ENCODE assay signal across 10 cellular contexts in the genomic region with DNA sequence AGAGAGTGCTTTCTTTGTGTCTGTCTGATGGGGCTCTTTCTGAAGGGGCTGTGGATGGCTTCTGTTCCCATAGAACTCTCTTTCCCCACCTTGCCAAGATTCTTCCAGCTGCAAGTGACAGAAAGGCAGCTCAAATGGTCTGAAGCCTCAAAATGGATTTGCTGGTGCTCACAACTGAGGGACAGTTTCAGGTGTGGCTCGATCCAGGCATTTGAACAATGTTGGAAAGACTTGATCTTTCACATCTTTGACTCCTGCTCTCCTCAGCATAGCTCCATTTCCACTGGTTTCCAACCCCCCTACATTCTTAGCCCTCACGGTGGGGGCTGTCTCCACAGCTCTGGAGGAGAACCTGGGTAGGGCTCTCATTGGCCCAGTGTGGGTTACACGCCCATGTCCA. TPM values are rescaled to one million over a fixed set of nuclear protein-coding genes. Genes with fewer than 3 reads are reported as not detected.
"Had no signal": no experiment of that assay in that cellular context is flagged by ENCODE, and none has a peak within 500 bp of the region (broad histone marks: within the 10 kb centered on the region; RNA-seq: fewer than 3 reads in every experiment).

No MANE protein-coding gene starts in this region.

- H2AFZ ChIP-seq: GM23248 had no signal

- H3K27ac ChIP-seq: GM23248, KMS-11 had no signal

- H3K4me3 ChIP-seq: GM23248 had no signal

- H3K4me2 ChIP-seq: KMS-11 had no signal

- FAIRE-seq: H54, HTR-8/SVneo had no signal

- H3K9ac ChIP-seq: GM23248, KMS-11 had no signal

- DNase-seq: GM23248, GOT3, HCEC 1CT, HFFc6, KBM-7 had no signal

RNA-seq across cellular contexts. Expression of a gene that starts 15.9 kb away (rescaled TPM):
- total RNA-seq: HFFc6, HT-29 had no signal
- polyA plus RNA-seq: IgD-negative memory B cell had no signal
